ENCODE assay signal across 8 cellular contexts in the genomic region with DNA sequence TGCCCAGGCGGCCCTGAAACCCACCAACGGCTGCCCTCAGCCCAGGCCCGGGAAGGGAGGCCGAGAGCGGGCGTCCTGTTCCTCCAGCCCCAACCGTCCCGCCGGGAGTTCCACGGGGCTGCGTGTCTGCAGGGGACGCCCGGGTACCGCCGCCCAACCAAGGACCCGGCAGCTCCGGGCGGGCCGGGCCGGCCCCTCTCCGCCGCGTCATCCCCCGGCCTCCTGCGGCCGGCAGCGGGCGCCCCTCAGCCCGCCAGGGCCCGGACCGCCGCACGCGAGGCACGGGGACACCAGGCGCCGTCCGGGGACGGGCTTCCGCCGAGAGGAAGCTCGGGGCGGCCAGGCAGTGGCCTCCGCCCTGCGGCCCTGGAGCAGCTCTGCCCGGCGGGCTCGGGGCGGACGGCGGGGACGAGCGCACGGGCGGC. TPM values are rescaled to one million over a fixed set of nuclear protein-coding genes. Genes with fewer than 3 reads are reported as not detected.
DNase-seq lines count a peak whose midpoint lies in the region; ATAC-seq and TF ChIP-seq lines count a peak whose summit lies in the region.

No MANE protein-coding gene starts in this region.

- H3K27me3 Mint-ChIP-seq in neural crest cell (ENCODE audit: low read depth), result no peaks in the 10 kb centered on the region

- TF ChIP-seq POLR2A in esophagus squamous epithelium (IDR thresholded peaks at IDR 0.05), result no peak

- no peaks in the 10 kb centered on the region for H3F3A ChIP-seq in SU-DHL-6 (ENCODE audit: insufficient read depth)

- no peak overlapping the region for H3K27ac Mint-ChIP-seq in neural crest cell (ENCODE audit: unreplicated experiment)

- H3K36me3 Mint-ChIP-seq in neural crest cell (ENCODE audit: low read depth), result peaks cover 5% of the 10 kb centered on the region

- H3K4me3 ChIP-seq in SU-DHL-6 (ENCODE audit: insufficient read depth, low read length, poor library complexity, severe bottlenecking) (peak overlapping the region; percentile 88), esophagus squamous epithelium (peak overlapping the region; percentile 75 to 94 (median 87))

- DNase-seq in AG08396 (ENCODE audit: low spot score) (peak; percentile 92), esophagus squamous epithelium (lab: John Stamatoyannopoulos, UW) (no peak), neural crest cell (ENCODE audit: low read depth, low spot score) (no peak), NCI-H345 treated with DMSO at 0.1 percent for 48 hours (lab: John Stamatoyannopoulos, UW; ENCODE audit: unreplicated experiment) (no peak)

- peak overlapping the region; percentile 81 for H3K4me3 Mint-ChIP-seq in neural crest cell

- peak overlapping the region; percentile 94 for H3K9ac ChIP-seq in SU-DHL-6 (ENCODE audit: low read length)

- H3K27me3 ChIP-seq in SU-DHL-6 (ENCODE audit: low read length), result no peaks in the 10 kb centered on the region
- no peaks in the 10 kb centered on the region for H3K27me3 ChIP-seq in esophagus squamous epithelium

- H3K4me1 Mint-ChIP-seq in neural crest cell, result peaks cover 5% of the 10 kb centered on the region

- WGBS in esophagus squamous epithelium, 2 donors, result 0% methylated on average over 6 of the region's 55 CpGs; no CpG with 5 or more reads in 1 of the 2 donors

- no peaks in the 10 kb centered on the region for H3K9me3 ChIP-seq in SU-DHL-6 (ENCODE audit: insufficient read depth, low read length)
- no peaks in the 10 kb centered on the region for H3K9me3 ChIP-seq in esophagus squamous epithelium

- H3K27ac ChIP-seq in SU-DHL-6 (ENCODE audit: low read depth, low read length) (peak overlapping the region; percentile 69), esophagus squamous epithelium (peak overlapping the region; percentile 90 to 98 (median 96))

- intact Hi-C loops in esophagus squamous epithelium (cut with DNase I), result loop anchor here (5.0 to 10.0 kb wide), 2 partner anchors 83 to 89 kb away; a partner anchor contains a TSS

- H3K9me2 ChIP-seq in SU-DHL-6 (replicated peaks; ENCODE audit: insufficient read depth, low read length), result no peaks in the 10 kb centered on the region

- H3K4me2 ChIP-seq in SU-DHL-6 (ENCODE audit: low read depth, low read length, poor library complexity, severe bottlenecking), result peak overlapping the region; percentile 57

- no peaks in the 10 kb centered on the region for H4K20me1 ChIP-seq in SU-DHL-6 (ENCODE audit: low read depth, low read length)

- H3K79me2 ChIP-seq in SU-DHL-6 (ENCODE audit: insufficient read depth, low read length), result peaks cover 8% of the 10 kb centered on the region

- no peaks in the 10 kb centered on the region for H3K9me3 Mint-ChIP-seq in neural crest cell

- H3K36me3 ChIP-seq in SU-DHL-6 (ENCODE audit: low read length) (no peaks in the 10 kb centered on the region), esophagus squamous epithelium (peaks cover 24 to 41% (median 31%) of the 10 kb centered on the region in 3 donors)

- H3K4me1 ChIP-seq in esophagus squamous epithelium, result peaks cover 21 to 56% (median 28%) of the 10 kb centered on the region in 3 donors

- ATAC-seq in GM18517 (IDR thresholded peaks at IDR 0.05; ENCODE audit: unreplicated experiment), result peak; percentile 35
- peak; percentile 21 for ATAC-seq in HG03103 (IDR thresholded peaks at IDR 0.05; ENCODE audit: low read depth, unreplicated experiment)
- no peak for ATAC-seq in HG03442 (IDR thresholded peaks at IDR 0.05; ENCODE audit: unreplicated experiment)

- no peak for TF ChIP-seq CTCF in SU-DHL-6 (IDR thresholded peaks at IDR 0.05; ENCODE audit: insufficient read depth, low read length, poor library complexity, severe bottlenecking)
- TF ChIP-seq CTCF in esophagus squamous epithelium (IDR thresholded peaks at IDR 0.05), result no peak
- no peak for TF ChIP-seq CTCF in neural crest cell (conservative IDR thresholded peaks at IDR 0.05)

- no peak overlapping the region for H2AFZ ChIP-seq in SU-DHL-6 (ENCODE audit: low read depth, low read length, severe bottlenecking)

RNA-seq across cellular contexts. Expression of a gene that starts 0.4 kb away (rescaled TPM):
- 100 to 1,000 TPM; 146 to 210 (median 163) TPM for total RNA-seq in esophagus squamous epithelium
- 81.2 and 83.9 TPM in 2 replicates for total RNA-seq in neural crest cell

RNA-seq across cellular contexts. Expression of a gene that starts 0.9 kb away (rescaled TPM):
- total RNA-seq in esophagus squamous epithelium (1 to 10 TPM in 1 of 4 donors, not detected in 3; 1.6 TPM), neural crest cell (0.59 and 0.98 TPM in 2 replicates)

RNA-seq across cellular contexts. Expression of a gene that starts 8.0 kb away (rescaled TPM):
- total RNA-seq in esophagus squamous epithelium (not detected), neural crest cell (0.50 and 1.1 TPM in 2 replicates)

RNA-seq across cellular contexts. Expression of a gene that starts 33.2 kb away (rescaled TPM):
- total RNA-seq in esophagus squamous epithelium (100 to 1,000 TPM in 1 of 4 donors, 1 to 10 TPM in 3; 1.7 to 208 (median 4.8) TPM), neural crest cell (not detected in 2 replicates)

RNA-seq across cellular contexts. Expression of a gene that starts 38.7 kb away (rescaled TPM):
- under 1 TPM in 1 of 4 donors, not detected in 3; 0.19 TPM for total RNA-seq in esophagus squamous epithelium
- total RNA-seq in neural crest cell, result not detected in 2 replicates
